ENCODE assay signal across 8 cellular contexts in the genomic region with DNA sequence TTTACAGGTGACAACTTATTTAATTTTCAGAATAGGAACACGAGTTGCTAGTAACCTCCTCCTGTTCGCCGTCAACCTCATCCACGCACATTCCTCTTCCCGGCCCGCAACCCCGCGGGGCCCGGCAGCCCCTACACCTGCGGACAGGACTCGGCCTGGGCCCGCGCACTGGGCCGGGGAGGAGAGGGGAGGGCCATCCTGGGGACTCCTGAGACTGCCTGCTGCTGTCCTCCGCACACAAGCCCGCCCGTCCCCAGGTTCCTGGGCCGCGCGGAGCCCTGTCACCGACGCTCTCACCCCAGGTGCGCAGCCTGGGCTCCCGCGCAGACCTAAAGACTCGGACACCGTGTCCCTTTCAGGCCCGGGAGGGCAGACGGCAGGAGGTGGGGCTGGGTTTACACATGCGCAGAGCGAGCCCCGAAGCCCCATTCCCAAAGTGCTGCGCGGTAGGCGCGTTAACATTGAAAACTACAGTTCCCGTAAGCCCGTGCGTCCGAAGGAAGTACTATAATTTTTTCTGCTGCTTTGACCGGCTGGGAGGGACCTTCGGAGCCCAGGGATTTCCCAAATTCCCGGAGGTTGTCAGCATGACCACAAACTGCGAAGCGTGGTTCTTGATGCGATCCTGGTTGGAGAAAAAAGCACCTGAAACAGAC.
DNase-seq lines count a peak whose midpoint lies in the region; ATAC-seq and TF ChIP-seq lines count a peak whose summit lies in the region.
"Not testable (repeated sequence)": the region's sequence is repeated elsewhere in the genome, so short reads cannot be mapped to it uniquely, and the experiment has no call there.

No MANE protein-coding gene starts in this region.

- H3K4me3 ChIP-seq in GM12864 (ENCODE audit: low read depth, low read length) = peak overlapping the region; percentile 57
- H3K4me3 ChIP-seq in subcutaneous abdominal adipose tissue (ENCODE audit: low read depth in 1 of 5, low read length in 5 of 5) = peak overlapping the region; percentile 2 to 62 (median 53)

- not testable (repeated sequence) for H3K9me3 ChIP-seq in subcutaneous abdominal adipose tissue (ENCODE audit: control insufficient read depth in 5 of 5, low read length in 5 of 5)

- ATAC-seq in HG02884 (IDR thresholded peaks at IDR 0.05; ENCODE audit: unreplicated experiment) (peak; percentile 91), Right ventricle myocardium inferior (peak; percentile 100)

- H3K27me3 ChIP-seq in subcutaneous abdominal adipose tissue (ENCODE audit: control insufficient read depth in 5 of 5, insufficient read depth in 4 of 5, low read length in 5 of 5) = not testable (repeated sequence)

- not testable (repeated sequence) for H3K27me3 Mint-ChIP-seq in activated naive CD8-positive, alpha-beta T cell treated with anti-CD3 and anti-CD28 coated beads for 36 hours; osteocyte (ENCODE audit: unreplicated experiment)

- peak overlapping the region; percentile 89 for H3K4me3 Mint-ChIP-seq in activated naive CD8-positive, alpha-beta T cell treated with anti-CD3 and anti-CD28 coated beads for 36 hours
- peak overlapping the region; percentile 89 for H3K4me3 Mint-ChIP-seq in osteocyte (ENCODE audit: unreplicated experiment)

- DNase-seq in GM12864 (ENCODE audit: low read depth) (peak; percentile 46), NCI-H1436 (lab: John Stamatoyannopoulos, UW) (peak; percentile 39), SW 1271 (lab: John Stamatoyannopoulos, UW) (peak; percentile 17 to 76), Right ventricle myocardium inferior (ENCODE audit: missing footprints) (peak; percentile 92), osteocyte (ENCODE audit: extremely low spot score, unreplicated experiment) (peak; percentile 94)
- DNase-seq in activated naive CD8-positive, alpha-beta T cell treated with anti-CD3 and anti-CD28 coated beads for 36 hours = peak; percentile 72

- not testable (repeated sequence) for H3K36me3 ChIP-seq in subcutaneous abdominal adipose tissue (ENCODE audit: control insufficient read depth in 5 of 5, insufficient read depth in 5 of 5, low read length in 5 of 5)

- not testable (repeated sequence) for H3K27ac ChIP-seq in subcutaneous abdominal adipose tissue (ENCODE audit: low read depth, low read length)

- H3K9me3 Mint-ChIP-seq in activated naive CD8-positive, alpha-beta T cell treated with anti-CD3 and anti-CD28 coated beads for 36 hours; osteocyte (ENCODE audit: unreplicated experiment): not testable (repeated sequence)

- H3K27ac Mint-ChIP-seq in activated naive CD8-positive, alpha-beta T cell treated with anti-CD3 and anti-CD28 coated beads for 36 hours = peak overlapping the region; percentile 83
- H3K27ac Mint-ChIP-seq in osteocyte (ENCODE audit: unreplicated experiment) = peak overlapping the region; percentile 78

- not testable (repeated sequence) for TF ChIP-seq CTCF in GM12864 (IDR thresholded peaks at IDR 0.05; ENCODE audit: low read depth, low read length, missing control alignments); osteocyte (IDR thresholded peaks at IDR 0.05)

- H3K36me3 Mint-ChIP-seq in activated naive CD8-positive, alpha-beta T cell treated with anti-CD3 and anti-CD28 coated beads for 36 hours; osteocyte (ENCODE audit: unreplicated experiment): not testable (repeated sequence)

- H3K4me1 Mint-ChIP-seq in activated naive CD8-positive, alpha-beta T cell treated with anti-CD3 and anti-CD28 coated beads for 36 hours; osteocyte (ENCODE audit: unreplicated experiment): not testable (repeated sequence)

- intact Hi-C loops in Right ventricle myocardium inferior (cut with DNase I) = not testable (repeated sequence)

- H3K9ac ChIP-seq in subcutaneous abdominal adipose tissue (ENCODE audit: low read length in 5 of 5) = peak overlapping the region in 1 of 5 donors; percentile 47

- H3K4me1 ChIP-seq in subcutaneous abdominal adipose tissue (ENCODE audit: control insufficient read depth in 5 of 5, insufficient read depth in 5 of 5, low read length in 5 of 5) = not testable (repeated sequence)

Comparison
In these comparisons a context has a peak if more than half of its experiments do, and no peak if none do; other contexts are left out.
1. DNase-seq: peak in every context shown above with its lines; median percentile 94 in osteocyte; 92 in Right ventricle myocardium inferior; 72 in activated naive CD8-positive, alpha-beta T cell treated with anti-CD3 and anti-CD28 coated beads for 36 hours; 46 in SW 1271; 46 in GM12864; 39 in NCI-H1436.